Comparison of ENCODE assay signal across 8 cellular contexts in genomic region chr7:105011771-105012502, GRCh38. TPM values are rescaled to one million over a fixed set of nuclear protein-coding genes. Genes with fewer than 3 reads are reported as not detected.
DNase-seq lines count a peak whose midpoint lies in the region; ATAC-seq, FAIRE-seq and TF ChIP-seq lines count a peak whose summit lies in the region.

No MANE protein-coding gene starts in this region.

- no peaks in the 10 kb centered on the region for H3K9me3 ChIP-seq in BLaER1
- H3K9me3 ChIP-seq in keratinocyte (ENCODE audit: control insufficient read depth, low read depth, low read length): no peaks in the 10 kb centered on the region

- H4K20me1 ChIP-seq in BLaER1: peaks cover 39% of the 10 kb centered on the region
- peaks cover 2% of the 10 kb centered on the region for H4K20me1 ChIP-seq in keratinocyte (ENCODE audit: control insufficient read depth, extremely low read depth, insufficient read depth, low read length)

- no peaks in the 10 kb centered on the region for H3K9me3 Mint-ChIP-seq in activated naive CD8-positive, alpha-beta T cell treated with anti-CD3 and anti-CD28 coated beads, Interleukin-2, amount 10 ng/mL, durations not matched to agents 7 days and 5 days

- H3K4me1 ChIP-seq in BLaER1 (peaks cover 38% of the 10 kb centered on the region), keratinocyte (ENCODE audit: control insufficient read depth, extremely low read depth, insufficient read depth, low read length) (peaks cover 15% of the 10 kb centered on the region)

- H3K27ac ChIP-seq in BLaER1: peak overlapping the region; percentile 99
- peak overlapping the region; percentile 100 for H3K27ac ChIP-seq in keratinocyte (ENCODE audit: control insufficient read depth, insufficient read depth, low read length)

- H3K27me3 ChIP-seq in BLaER1 (no peaks in the 10 kb centered on the region), keratinocyte (ENCODE audit: control insufficient read depth, extremely low read depth, insufficient read depth, low read length) (no peaks in the 10 kb centered on the region)

- H3K4me2 ChIP-seq in BLaER1 (peak overlapping the region; percentile 93), keratinocyte (ENCODE audit: control insufficient read depth, extremely low read depth, insufficient read depth, low read depth, low read length) (peak overlapping the region; percentile 100)

- FAIRE-seq in keratinocyte (lab: Jason Lieb, UNC): no peak
- no peak for FAIRE-seq in HTR-8/SVneo (lab: Jason Lieb, UNC)

- H3K4me1 Mint-ChIP-seq in activated naive CD8-positive, alpha-beta T cell treated with anti-CD3 and anti-CD28 coated beads, Interleukin-2, amount 10 ng/mL, durations not matched to agents 7 days and 5 days: peaks cover 30% of the 10 kb centered on the region

- peak; percentile 51 for DNase-seq in NCI-H69 (lab: John Stamatoyannopoulos, UW)
- DNase-seq in activated naive CD8-positive, alpha-beta T cell treated with anti-CD3 and anti-CD28 coated beads, Interleukin-2, amount 10 ng/mL, durations not matched to agents 7 days and 5 days: peak; percentile 57
- no peak for DNase-seq in keratinocyte (ENCODE audit: low read depth, low spot score)
- peak; percentile 65 for DNase-seq in stimulated activated CD8-positive, alpha-beta memory T cell treated with anti-CD3 and anti-CD28 coated beads, Interleukin-4, amount 100 ng/mL, for 48 hours
- DNase-seq in HTR-8/SVneo (ENCODE audit: insufficient read length, low spot score): no peak

- H3K27ac Mint-ChIP-seq in activated naive CD8-positive, alpha-beta T cell treated with anti-CD3 and anti-CD28 coated beads, Interleukin-2, amount 10 ng/mL, durations not matched to agents 7 days and 5 days: peak overlapping the region; percentile 100

- dilution Hi-C loops in keratinocyte (cut with MboI; ENCODE audit: extremely low pct_ligation_motif_present, low sequenced_read_pairs): no loop called here

- peak overlapping the region; percentile 98 for H3K9ac ChIP-seq in BLaER1
- peak overlapping the region; percentile 100 for H3K9ac ChIP-seq in keratinocyte (ENCODE audit: control insufficient read depth, extremely low read depth, insufficient read depth, low read length)

- H3K27me3 Mint-ChIP-seq in activated naive CD8-positive, alpha-beta T cell treated with anti-CD3 and anti-CD28 coated beads, Interleukin-2, amount 10 ng/mL, durations not matched to agents 7 days and 5 days: no peaks in the 10 kb centered on the region

- no peak overlapping the region for H2AFZ ChIP-seq in keratinocyte (ENCODE audit: control insufficient read depth, low read length)

- no peak for TF ChIP-seq CTCF in keratinocyte (optimal IDR thresholded peaks at IDR 0.05 in 1 of 3, IDR thresholded peaks at IDR 0.05 in 1 of 3, conservative IDR thresholded peaks at IDR 0.05 in 1 of 3; ENCODE audit: extremely low read depth in 1 of 3, insufficient read depth in 2 of 3, low read length in 3 of 3)

- peaks cover 49% of the 10 kb centered on the region for H3K36me3 Mint-ChIP-seq in activated naive CD8-positive, alpha-beta T cell treated with anti-CD3 and anti-CD28 coated beads, Interleukin-2, amount 10 ng/mL, durations not matched to agents 7 days and 5 days

- H3K79me2 ChIP-seq in keratinocyte (ENCODE audit: control insufficient read depth, insufficient read depth, low read length): peaks cover 91% of the 10 kb centered on the region

- no peak for ATAC-seq in activated naive CD8-positive, alpha-beta T cell treated with anti-CD3 and anti-CD28 coated beads, Interleukin-2, amount 10 ng/mL, durations not matched to agents 7 days and 5 days (ENCODE audit: low read depth)
- ATAC-seq in GM18519 (IDR thresholded peaks at IDR 0.05; ENCODE audit: low FRiP score, unreplicated experiment): no peak
- no peak for ATAC-seq in GM21423 (IDR thresholded peaks at IDR 0.05; ENCODE audit: unreplicated experiment)

- H3K9me1 ChIP-seq in keratinocyte (ENCODE audit: control insufficient read depth, extremely low read depth, insufficient read depth, low read length): no peaks in the 10 kb centered on the region

- peak overlapping the region; percentile 85 for H3K4me3 ChIP-seq in BLaER1
- peak overlapping the region; percentile 87 to 100 (median 94) for H3K4me3 ChIP-seq in keratinocyte (ENCODE audit: control insufficient read depth in 2 of 3, extremely low read depth in 1 of 3, insufficient read depth in 2 of 3, low read depth in 1 of 3, low read length in 3 of 3)

- H3K36me3 ChIP-seq in BLaER1 (peaks cover 24% of the 10 kb centered on the region), keratinocyte (ENCODE audit: control insufficient read depth in 2 of 2, extremely low read depth in 1 of 2, insufficient read depth in 2 of 2, low read length in 2 of 2) (no peaks in the 10 kb centered on the region)

- POLR2A ChIA-PET in activated naive CD8-positive, alpha-beta T cell treated with anti-CD3 and anti-CD28 coated beads, Interleukin-2, amount 10 ng/mL, durations not matched to agents 7 days and 5 days (lab: Charles Lee): interaction anchor here (0.8 to 10.6 kb wide), 6 partner anchors 29 to 1100 kb away, joined by 3 to 213 read pairs (median 3); partner anchors contain the start of gene SYPL1

- peak overlapping the region; percentile 94 for H3K4me3 Mint-ChIP-seq in activated naive CD8-positive, alpha-beta T cell treated with anti-CD3 and anti-CD28 coated beads, Interleukin-2, amount 10 ng/mL, durations not matched to agents 7 days and 5 days

RNA-seq across cellular contexts. Expression of gene KMT2E, which starts 2.1 kb away (rescaled TPM):
- 100 to 1,000 TPM; 141 to 145 TPM for total RNA-seq in activated naive CD8-positive, alpha-beta T cell treated with anti-CD3 and anti-CD28 coated beads, Interleukin-2, amount 10 ng/mL, durations not matched to agents 7 days and 5 days
- 3.5 to 12.9 TPM (median 7.9 TPM) in 3 replicates for polyA plus RNA-seq in keratinocyte
- 78.4 TPM for polyA plus RNA-seq in keratinocyte (2011; ENCODE audit: low read depth)
- polyA plus RNA-seq in keratinocyte (2011; cell fraction: cytosol; rRNA removed): 7.6 and 7.7 TPM in 2 replicates
- polyA plus RNA-seq in keratinocyte (2011; cell fraction: nucleus; rRNA removed): 31.9 and 35.6 TPM in 2 replicates
- 21.5 and 27.1 TPM in 2 replicates for polyA plus RNA-seq in keratinocyte (2012; ENCODE audit: low replicate concordance)
- polyA minus RNA-seq in keratinocyte: 36.9 to 48.3 TPM (median 41.4 TPM) in 3 replicates
- polyA minus RNA-seq in keratinocyte (2011; cell fraction: cytosol; rRNA and poly(A)+ RNA removed): 10.4 TPM
- 39.3 and 68.7 TPM in 2 replicates for polyA minus RNA-seq in keratinocyte (2011; cell fraction: nucleus; rRNA and poly(A)+ RNA removed)

Comparison
In these comparisons a context has a peak if more than half of its experiments do, and no peak if none do; other contexts are left out.
1. DNase-seq: peak in NCI-H69 (single experiment), activated naive CD8-positive, alpha-beta T cell treated with anti-CD3 and anti-CD28 coated beads, Interleukin-2, amount 10 ng/mL, durations not matched to agents 7 days and 5 days (single experiment) and stimulated activated CD8-positive, alpha-beta memory T cell treated with anti-CD3 and anti-CD28 coated beads, Interleukin-4, amount 100 ng/mL, for 48 hours (single experiment); none in keratinocyte (single experiment) and HTR-8/SVneo (single experiment).